In the genomic region with DNA sequence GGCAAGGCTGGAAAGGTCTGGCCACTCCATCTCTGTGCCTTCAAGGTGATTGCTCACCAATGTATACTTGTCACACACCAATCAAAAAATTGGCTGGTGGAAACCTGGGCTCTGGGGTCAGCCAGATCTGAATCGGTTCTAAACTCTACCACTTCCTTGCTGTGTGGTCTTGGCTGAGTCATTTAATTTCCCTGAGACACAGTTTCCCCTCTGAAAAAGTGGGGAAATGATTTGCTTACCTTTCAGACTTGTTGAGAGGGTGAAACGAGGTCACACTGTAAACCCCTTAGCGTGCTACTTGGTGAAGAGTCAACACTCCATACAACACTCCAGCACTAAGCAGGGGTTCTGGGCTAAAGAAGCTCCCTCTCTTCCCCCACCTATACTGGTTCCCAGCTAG, we compare ENCODE assay signal across 16 cellular contexts.
"Had no signal": no experiment of that assay in that cellular context is flagged by ENCODE, and none has a peak within 500 bp of the region (broad histone marks: within the 10 kb centered on the region; RNA-seq: fewer than 3 reads in every experiment).

No MANE protein-coding gene starts in this region.

- ATAC-seq: activated CD4-positive, CD25-positive, alpha-beta regulatory T cell treated with anti-CD3 and anti-CD28 coated beads, Interleukin-2, amount 50 U/mL, for 24 hours; foreskin keratinocyte; left lung; pancreas; Right ventricle myocardium inferior had no signal

- H3K27me3 ChIP-seq: brain microvascular endothelial cell, foreskin keratinocyte, left lung, pancreas, sigmoid colon had no signal

- H3K36me3 ChIP-seq: brain microvascular endothelial cell, left lung, pancreas, sigmoid colon had no signal

- H3K4me3 Mint-ChIP-seq: activated naive CD8-positive, alpha-beta T cell had no signal

- H3K27me3 Mint-ChIP-seq: activated naive CD8-positive, alpha-beta T cell had no signal

- H3K9me3 ChIP-seq: left lung, pancreas, sigmoid colon had no signal

- H3K36me3 Mint-ChIP-seq: activated naive CD8-positive, alpha-beta T cell had no signal

- H3K4me1 ChIP-seq: foreskin keratinocyte, left lung, pancreas, sigmoid colon had no signal

- H3K27ac Mint-ChIP-seq: activated naive CD8-positive, alpha-beta T cell had no signal

- H3K4me3 ChIP-seq: left lung, pancreas, sigmoid colon had no signal

- DNase-seq: anterior cingulate cortex; brain microvascular endothelial cell; effector memory CD4-positive, alpha-beta T cell; foreskin keratinocyte; glutamatergic neuron; hypothalamus; kidney; left lung; mammary epithelial cell; pancreas; sigmoid colon; stimulated activated CD4-positive, alpha-beta T cell treated with anti-CD3 and anti-CD28 coated beads, Interleukin-4, amount 100 ng/mL, for 4 hours; T-helper 9 cell had no signal
